In genomic region chr10:73814276-73814895, GRCh38 we compare ENCODE assay signal across 20 cellular contexts. TPM values are rescaled to one million over a fixed set of nuclear protein-coding genes. Genes with fewer than 3 reads are reported as not detected.
DNase-seq lines count a peak whose midpoint lies in the region; ATAC-seq, FAIRE-seq and TF ChIP-seq lines count a peak whose summit lies in the region.
"Had no signal": no experiment of that assay in that cellular context is flagged by ENCODE, and none has a peak within 500 bp of the region (broad histone marks: within the 10 kb centered on the region; RNA-seq: fewer than 3 reads in every experiment).

No MANE protein-coding gene starts in this region.

- peaks cover 13% of the 10 kb centered on the region for H3K79me2 ChIP-seq in K562 (ENCODE audit: control insufficient read depth, insufficient read depth, low read length)

- H3K27ac ChIP-seq in HEK293 (ENCODE audit: extremely low read depth, low read depth, low read length) (no peak overlapping the region), RWPE1 (peak overlapping the region; percentile 24), K562 (ENCODE audit: extremely low read depth, low read depth, low read length) (no peak overlapping the region), neutrophil (peak overlapping the region; percentile 81), heart left ventricle (no peak overlapping the region)
- H3K27ac ChIP-seq: A549; BLaER1 treated with 17β-estradiol and CSF1 and Interleukin-3, amounts not matched to agents 10 nM and 100 nM; GM23248 had no signal

- CTCF ChIA-PET in HEK293 (lab: Yijun Ruan, JAX) (interaction anchor here (1.7 kb wide), 1 partner anchor 65 kb away, joined by 8 read pairs; no protein-coding TSS in a partner anchor), RWPE1 (lab: Yijun Ruan, JAX) (interaction anchor here (0.7 to 0.9 kb wide), 3 partner anchors 16 to 35 kb away, joined by 3 to 4 read pairs (median 3); no protein-coding TSS in a partner anchor), K562 (lab: Yijun Ruan, JAX; ENCODE audit: low intra/inter-chr PET ratio) (no interaction called here)

- no peaks in the 10 kb centered on the region for H4K20me1 ChIP-seq in K562 (replicated peaks; ENCODE audit: control insufficient read depth, insufficient read depth, low read length)

- H3K27me3 ChIP-seq in K562 (ENCODE audit: control insufficient read depth in 2 of 2, insufficient read depth in 2 of 2, low read length in 2 of 2) = no peaks in the 10 kb centered on the region
- no peaks in the 10 kb centered on the region for H3K27me3 ChIP-seq in neutrophil
- H3K27me3 ChIP-seq in heart left ventricle = no peaks in the 10 kb centered on the region
- H3K27me3 ChIP-seq: BE2C; BLaER1 treated with 17β-estradiol and CSF1 and Interleukin-3, amounts not matched to agents 10 nM and 100 nM had no signal

- no peak for TF ChIP-seq EP300 in K562 (IDR thresholded peaks at IDR 0.05; ENCODE audit: low read length)

- H3K36me3 ChIP-seq in HEK293 (ENCODE audit: control insufficient read depth in 2 of 2, insufficient read depth in 1 of 2, low read length in 2 of 2) = peaks cover 4 to 43% of the 10 kb centered on the region in 2 experiments; a peak in 2 of 3 replicates
- H3K36me3 ChIP-seq in K562 (ENCODE audit: control insufficient read depth, insufficient read depth, low read length) = peaks cover 34% of the 10 kb centered on the region; the same call in 1 of the 3 replicates
- H3K36me3 ChIP-seq in neutrophil = peaks cover 68% of the 10 kb centered on the region
- peaks cover 0 to 39% (median 24%) of the 10 kb centered on the region in 9 donors for H3K36me3 ChIP-seq in heart left ventricle

- peak overlapping the region in 1 of 2 experiments; percentile 20; a peak in 1 of 4 replicates for H3K9ac ChIP-seq in K562 (ENCODE audit: insufficient read depth in 1 of 2, low read depth in 2 of 2, low read length in 2 of 2)
- H3K9ac ChIP-seq: BLaER1 treated with 17β-estradiol and CSF1 and Interleukin-3, amounts not matched to agents 10 nM and 100 nM; GM23248 had no signal

- H3K4me3 ChIP-seq in HEK293 (ENCODE audit: low read depth, low read length) (no peak overlapping the region), K562 (no peak overlapping the region), neutrophil (ENCODE audit: low read depth in 1 of 2, low read length in 1 of 2) (no peak overlapping the region), heart left ventricle (no peak overlapping the region)
- H3K4me3 ChIP-seq: A549; BLaER1 treated with 17β-estradiol and CSF1 and Interleukin-3, amounts not matched to agents 10 nM and 100 nM; GM23248 had no signal

- TF ChIP-seq CTCF in HEK293 (tag by site-specific recombination; IDR thresholded peaks at IDR 0.05) (no peak), RWPE1 (conservative IDR thresholded peaks at IDR 0.05; ENCODE audit: low read depth) (no peak), K562 (IDR thresholded peaks at IDR 0.05 in 2 of 3, conservative IDR thresholded peaks at IDR 0.05 in 1 of 3; ENCODE audit: insufficient read depth in 2 of 3, low read depth in 1 of 3, low read length in 3 of 3) (no peak), neutrophil (IDR thresholded peaks at IDR 0.05) (no peak), heart left ventricle (IDR thresholded peaks at IDR 0.05) (no peak)

- H3K9me1 ChIP-seq in K562 (ENCODE audit: control insufficient read depth, insufficient read depth, low read length) = no peaks in the 10 kb centered on the region

- no peak for TF ChIP-seq RAD21 in K562 (CRISPR knock-in tag; conservative IDR thresholded peaks at IDR 0.05 in 1 of 2, IDR thresholded peaks at IDR 0.05 in 1 of 2)

- H3K9me3 ChIP-seq in HEK293 (ENCODE audit: control insufficient read depth, insufficient read depth, low read depth, low read length) (no peaks in the 10 kb centered on the region), K562 (replicated peaks; ENCODE audit: control insufficient read depth, insufficient read depth, low read depth, low read length) (no peaks in the 10 kb centered on the region), neutrophil (no peaks in the 10 kb centered on the region), heart left ventricle (no peaks in the 10 kb centered on the region)
- H3K9me3 ChIP-seq: A549; BE2C; BLaER1 treated with 17β-estradiol and CSF1 and Interleukin-3, amounts not matched to agents 10 nM and 100 nM; Caco-2 had no signal

- H3K4me1 ChIP-seq in HEK293 (ENCODE audit: control insufficient read depth, insufficient read depth, low read length) (no peaks in the 10 kb centered on the region), K562 (replicated peaks in 1 of 2; ENCODE audit: control insufficient read depth in 2 of 2, insufficient read depth in 2 of 2, low read length in 2 of 2) (peaks cover 55 to 63% of the 10 kb centered on the region in 2 experiments), neutrophil (ENCODE audit: control insufficient read depth in 1 of 2, insufficient read depth in 1 of 2, low read depth in 1 of 2, low read length in 1 of 2) (peaks cover 60 to 68% of the 10 kb centered on the region in 2 experiments), heart left ventricle (peaks cover 0 to 64% (median 11%) of the 10 kb centered on the region in 12 donors)
- H3K4me1 ChIP-seq: BE2C, Caco-2 had no signal

- no peak for ATAC-seq in K562
- no peak for ATAC-seq in GM21786 (IDR thresholded peaks at IDR 0.05; ENCODE audit: unreplicated experiment)
- ATAC-seq in HG03378 (IDR thresholded peaks at IDR 0.05; ENCODE audit: unreplicated experiment) = no peak
- ATAC-seq in heart left ventricle = no peak
- no peak for ATAC-seq in left lobe of liver
- ATAC-seq: A549; CD8-positive, alpha-beta T cell had no signal

- POLR2A ChIA-PET in HEK293 (lab: Yijun Ruan, JAX) (interaction anchor here (0.6 to 1.3 kb wide), 3 partner anchors 28 to 350 kb away, joined by 3 to 5 read pairs (median 3); no protein-coding TSS in a partner anchor), RWPE1 (lab: Yijun Ruan, JAX; ENCODE audit: low non-redundant PET) (no interaction called here), K562 (lab: Yijun Ruan, JAX) (interaction anchor here (0.5 to 2.7 kb wide), 5 partner anchors 8 to 71 kb away, joined by 3 to 8 read pairs (median 3); partner anchors contain the start of gene CHCHD1)

- no peak overlapping the region for H2AFZ ChIP-seq in K562 (ENCODE audit: low read depth, low read length)
- H2AFZ ChIP-seq: GM23248 had no signal

- intact Hi-C loops in K562 (cut with micrococcal nuclease) (loop anchor here (2.0 kb wide), 1 partner anchor 40 kb away; no protein-coding TSS in a partner anchor), heart left ventricle (cut with DNase I) (no loop called here)

- in situ Hi-C loops in K562 (cut with MboI) = no loop called here

- BruUV-seq in K562 (replicated peaks; lab: Mats Ljungman, UMichigan) = no TSS peak

- WGBS in K562 (ENCODE audit: insufficient coverage, low coverage, missing lambda C conversion rate) = 87% methylated on average over 13 of the region's 13 CpGs
- WGBS in heart left ventricle, 4 donors = 88 to 93% (median 91%) methylated on average over 13 of the region's 13 CpGs

- DNase-seq in RWPE1 (ENCODE audit: low spot score) (no peak), K562 (ENCODE audit: extremely low read depth in 1 of 4, low spot score in 3 of 4) (no peak), heart left ventricle (no peak), left lobe of liver (ENCODE audit: low spot score) (no peak)
- DNase-seq: AML-193; BE2C; CD8-positive, alpha-beta T cell; DMS153; DND-41 had no signal

- FAIRE-seq in K562 (lab: Jason Lieb, UNC) = no peak
- FAIRE-seq: A549, G401.6, GM12892, H1 had no signal

- TF ChIP-seq POLR2A in K562 (conservative IDR thresholded peaks at IDR 0.05) (no peak), heart left ventricle (IDR thresholded peaks at IDR 0.05) (no peak)

- H3K4me2 ChIP-seq in K562 (ENCODE audit: insufficient read depth, low read length) = no peak overlapping the region
- H3K4me2 ChIP-seq: A549; BLaER1 treated with 17β-estradiol and CSF1 and Interleukin-3, amounts not matched to agents 10 nM and 100 nM had no signal

RNA-seq across cellular contexts. Expression of gene NDST2, which starts 3.0 kb away (rescaled TPM):
- 130 and 235 TPM in 2 replicates for total RNA-seq in K562 (2011; cell fraction: chromatin; rRNA removed; ENCODE audit: low replicate concordance)
- 102 and 121 TPM in 2 replicates for total RNA-seq in K562 (2011; cell fraction: nucleolus; rRNA removed)
- total RNA-seq in K562 (2011; cell fraction: nucleoplasm; rRNA removed) = 108 and 109 TPM in 2 replicates
- 27.2 and 32.1 TPM in 2 replicates for total RNA-seq in K562 (2014; rRNA removed)
- 12.5 and 14.7 TPM in 2 replicates for total RNA-seq in K562 (2014; rRNA removed; fragmentation: Illumina TruSeq; extraction: Trizol)
- 18.2 and 19.6 TPM in 2 replicates for total RNA-seq in K562 (2015; rRNA removed; fragmentation: Illumina TruSeq; extraction: Trizol)
- total RNA-seq in K562 (2021) = 33.9 and 35.7 TPM in 2 replicates
- polyA plus RNA-seq in K562 (2011; rRNA removed) = 23.8 and 31.6 TPM in 2 replicates
- 23.7 and 30.6 TPM in 2 replicates for polyA plus RNA-seq in K562 (2011; cell fraction: cytosol; rRNA removed)
- 99.8 and 108 TPM in 2 replicates for polyA plus RNA-seq in K562 (2011; cell fraction: nucleus; rRNA removed)
- polyA plus RNA-seq in K562 (2012) = 42.1 and 123 TPM in 2 replicates
- 22.6 TPM in 2 replicates for polyA plus RNA-seq in K562 (2014; fragmentation: Illumina TruSeq; extraction: Trizol)
- polyA plus RNA-seq in K562 (2014; fragmentation: Nextera tagmentation; extraction: Ambion mirVana) = 1 to 10 TPM; 4.7 to 6.3 TPM
- 30.5 and 31.4 TPM in 2 replicates for polyA plus RNA-seq in K562 (2014; rRNA removed)
- polyA minus RNA-seq in K562 (2011; rRNA and poly(A)+ RNA removed) = 22.0 and 23.5 TPM in 2 replicates
- polyA minus RNA-seq in K562 (2011; cell fraction: cytosol; rRNA and poly(A)+ RNA removed) = 12.5 and 14.2 TPM in 2 replicates
- 44.3 and 53.9 TPM in 2 replicates for polyA minus RNA-seq in K562 (2011; cell fraction: nucleus; rRNA and poly(A)+ RNA removed)
- 10 to 100 TPM in 6 of 9 donors, 1 to 10 TPM in 3; 5.8 to 32.3 (median 12.3) TPM for total RNA-seq in heart left ventricle
- polyA plus RNA-seq in heart left ventricle = 1 to 10 TPM; 8.3 to 9.4 TPM
- 11.5 TPM for total RNA-seq in left lobe of liver

RNA-seq across cellular contexts. Expression of gene ZSWIM8, which starts 29.0 kb away (rescaled TPM):
- 202 and 543 TPM in 2 replicates for total RNA-seq in K562 (2011; cell fraction: chromatin; rRNA removed; ENCODE audit: low replicate concordance)
- total RNA-seq in K562 (2011; cell fraction: nucleolus; rRNA removed) = 249 and 295 TPM in 2 replicates
- 177 and 202 TPM in 2 replicates for total RNA-seq in K562 (2011; cell fraction: nucleoplasm; rRNA removed)
- total RNA-seq in K562 (2014; rRNA removed) = 21.9 and 34.2 TPM in 2 replicates
- total RNA-seq in K562 (2014; rRNA removed; fragmentation: Illumina TruSeq; extraction: Trizol) = 14.9 and 15.0 TPM in 2 replicates
- total RNA-seq in K562 (2015; rRNA removed; fragmentation: Illumina TruSeq; extraction: Trizol) = 26.7 and 30.0 TPM in 2 replicates
- total RNA-seq in K562 (2021) = 43.4 and 45.6 TPM in 2 replicates
- polyA plus RNA-seq in K562 (2011; rRNA removed) = 35.1 and 76.4 TPM in 2 replicates
- polyA plus RNA-seq in K562 (2011; cell fraction: cytosol; rRNA removed) = 51.3 and 87.4 TPM in 2 replicates
- polyA plus RNA-seq in K562 (2011; cell fraction: nucleus; rRNA removed) = 367 and 476 TPM in 2 replicates
- 41.4 and 84.7 TPM in 2 replicates for polyA plus RNA-seq in K562 (2012)
- polyA plus RNA-seq in K562 (2014; fragmentation: Illumina TruSeq; extraction: Trizol) = 40.7 and 51.3 TPM in 2 replicates
- 1 to 10 TPM; 5.6 to 6.2 TPM for polyA plus RNA-seq in K562 (2014; fragmentation: Nextera tagmentation; extraction: Ambion mirVana)
- polyA plus RNA-seq in K562 (2014; rRNA removed) = 38.4 and 47.8 TPM in 2 replicates
- polyA minus RNA-seq in K562 (2011; rRNA and poly(A)+ RNA removed) = 34.3 and 47.0 TPM in 2 replicates
- 38.9 and 42.1 TPM in 2 replicates for polyA minus RNA-seq in K562 (2011; cell fraction: cytosol; rRNA and poly(A)+ RNA removed)
- polyA minus RNA-seq in K562 (2011; cell fraction: nucleus; rRNA and poly(A)+ RNA removed) = 56.4 and 72.0 TPM in 2 replicates
- total RNA-seq in heart left ventricle = 10 to 100 TPM; 37.6 to 69.7 (median 58.0) TPM
- polyA plus RNA-seq in heart left ventricle = 10 to 100 TPM; 47.8 to 64.6 TPM
- 101 TPM for total RNA-seq in left lobe of liver

RNA-seq across cellular contexts. Expression of gene CHCHD1, which starts 32.5 kb away (rescaled TPM):
- total RNA-seq in K562 (2011; cell fraction: chromatin; rRNA removed; ENCODE audit: low replicate concordance) = 21.6 and 37.5 TPM in 2 replicates
- 20.1 and 25.8 TPM in 2 replicates for total RNA-seq in K562 (2011; cell fraction: nucleolus; rRNA removed)
- total RNA-seq in K562 (2011; cell fraction: nucleoplasm; rRNA removed) = 37.9 and 46.2 TPM in 2 replicates
- total RNA-seq in K562 (2014; rRNA removed) = 82.9 and 130 TPM in 2 replicates
- total RNA-seq in K562 (2014; rRNA removed; fragmentation: Illumina TruSeq; extraction: Trizol) = 68.2 and 79.6 TPM in 2 replicates
- total RNA-seq in K562 (2015; rRNA removed; fragmentation: Illumina TruSeq; extraction: Trizol) = 69.6 and 83.4 TPM in 2 replicates
- 52.9 and 54.9 TPM in 2 replicates for total RNA-seq in K562 (2021)
- polyA plus RNA-seq in K562 (2011; rRNA removed) = 84.9 and 110 TPM in 2 replicates
- 54.8 and 55.0 TPM in 2 replicates for polyA plus RNA-seq in K562 (2011; cell fraction: cytosol; rRNA removed)
- polyA plus RNA-seq in K562 (2011; cell fraction: nucleus; rRNA removed) = 33.4 and 48.1 TPM in 2 replicates
- polyA plus RNA-seq in K562 (2012) = 70.3 and 131 TPM in 2 replicates
- 59.5 and 75.0 TPM in 2 replicates for polyA plus RNA-seq in K562 (2014; fragmentation: Illumina TruSeq; extraction: Trizol)
- 100 to 1,000 TPM in 1 of 2 experiments, 10 to 100 TPM in 1; 89.7 to 114 TPM for polyA plus RNA-seq in K562 (2014; fragmentation: Nextera tagmentation; extraction: Ambion mirVana)
- polyA plus RNA-seq in K562 (2014; rRNA removed) = 126 and 135 TPM in 2 replicates
- 21.0 and 21.1 TPM in 2 replicates for polyA minus RNA-seq in K562 (2011; rRNA and poly(A)+ RNA removed)
- polyA minus RNA-seq in K562 (2011; cell fraction: cytosol; rRNA and poly(A)+ RNA removed) = 11.0 and 14.1 TPM in 2 replicates
- polyA minus RNA-seq in K562 (2011; cell fraction: nucleus; rRNA and poly(A)+ RNA removed) = 11.0 and 27.2 TPM in 2 replicates
- total RNA-seq in heart left ventricle = 10 to 100 TPM; 17.3 to 39.8 (median 22.7) TPM
- polyA plus RNA-seq in heart left ventricle = 10 to 100 TPM; 76.0 to 77.9 TPM
- total RNA-seq in left lobe of liver = 14.1 TPM

RNA-seq across cellular contexts. Expression of gene CAMK2G, which starts 60.0 kb away (rescaled TPM):
- 79.9 and 93.7 TPM in 2 replicates for total RNA-seq in K562 (2011; cell fraction: chromatin; rRNA removed; ENCODE audit: low replicate concordance)
- 44.9 and 53.3 TPM in 2 replicates for total RNA-seq in K562 (2011; cell fraction: nucleolus; rRNA removed)
- total RNA-seq in K562 (2011; cell fraction: nucleoplasm; rRNA removed) = 65.0 and 92.5 TPM in 2 replicates
- 23.4 and 26.7 TPM in 2 replicates for total RNA-seq in K562 (2014; rRNA removed)
- total RNA-seq in K562 (2014; rRNA removed; fragmentation: Illumina TruSeq; extraction: Trizol) = 22.3 and 25.1 TPM in 2 replicates
- total RNA-seq in K562 (2015; rRNA removed; fragmentation: Illumina TruSeq; extraction: Trizol) = 32.2 and 33.2 TPM in 2 replicates
- 29.5 and 32.6 TPM in 2 replicates for total RNA-seq in K562 (2021)
- 37.5 and 41.6 TPM in 2 replicates for polyA plus RNA-seq in K562 (2011; rRNA removed)
- 33.0 and 39.7 TPM in 2 replicates for polyA plus RNA-seq in K562 (2011; cell fraction: cytosol; rRNA removed)
- 69.4 and 73.5 TPM in 2 replicates for polyA plus RNA-seq in K562 (2011; cell fraction: nucleus; rRNA removed)
- 27.5 and 30.5 TPM in 2 replicates for polyA plus RNA-seq in K562 (2012)
- 35.5 and 37.9 TPM in 2 replicates for polyA plus RNA-seq in K562 (2014; fragmentation: Illumina TruSeq; extraction: Trizol)
- 10 to 100 TPM in 1 of 2 experiments, 1 to 10 TPM in 1; 9.0 to 10.4 TPM for polyA plus RNA-seq in K562 (2014; fragmentation: Nextera tagmentation; extraction: Ambion mirVana)
- polyA plus RNA-seq in K562 (2014; rRNA removed) = 36.2 and 37.2 TPM in 2 replicates
- 31.1 and 31.9 TPM in 2 replicates for polyA minus RNA-seq in K562 (2011; rRNA and poly(A)+ RNA removed)
- polyA minus RNA-seq in K562 (2011; cell fraction: cytosol; rRNA and poly(A)+ RNA removed) = 18.9 and 20.7 TPM in 2 replicates
- polyA minus RNA-seq in K562 (2011; cell fraction: nucleus; rRNA and poly(A)+ RNA removed) = 25.0 and 38.0 TPM in 2 replicates
- total RNA-seq in heart left ventricle = 10 to 100 TPM; 10.4 to 18.6 (median 14.7) TPM
- polyA plus RNA-seq in heart left ventricle = 10 to 100 TPM in 1 of 2 donors, 1 to 10 TPM in 1; 8.0 to 11.3 TPM
- 11.1 TPM for total RNA-seq in left lobe of liver

Comparison
In these comparisons a context has a peak if more than half of its experiments do, and no peak if none do; other contexts are left out.
1. H3K27ac ChIP-seq: peak in RWPE1 (single experiment) and neutrophil (single experiment); none in HEK293 (single experiment), K562 (single experiment) and heart left ventricle (0 of 12).